Comparison of ENCODE assay signal across 7 cellular contexts in the genomic region with DNA sequence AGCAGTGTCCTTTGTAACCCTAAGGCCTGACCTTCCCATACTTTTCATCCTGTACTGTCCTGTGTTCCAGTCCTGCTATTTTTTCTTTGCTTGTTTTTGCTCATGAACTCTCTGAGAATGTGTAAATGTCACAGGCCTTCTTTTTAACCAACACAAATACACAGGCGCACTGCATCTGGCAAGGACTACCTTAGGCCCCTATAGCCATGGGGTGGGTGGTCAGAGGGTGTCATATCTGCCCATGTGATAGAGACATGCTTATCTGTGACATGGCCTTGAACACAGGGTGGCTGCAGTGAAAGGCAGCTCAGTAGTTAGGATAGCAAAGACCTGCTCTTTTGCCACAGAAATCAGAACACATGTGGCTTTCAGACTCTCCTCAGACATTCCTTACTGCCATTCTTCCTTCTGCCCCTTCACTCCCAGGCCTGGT. TPM values are rescaled to one million over a fixed set of nuclear protein-coding genes. Genes with fewer than 3 reads are reported as not detected.
"Had no signal": no experiment of that assay in that cellular context is flagged by ENCODE, and none has a peak within 500 bp of the region (broad histone marks: within the 10 kb centered on the region; RNA-seq: fewer than 3 reads in every experiment).

No MANE protein-coding gene starts in this region.

- H3K4me3 Mint-ChIP-seq: GM23338, H9, IgD-negative memory B cell had no signal

- H3K4me2 ChIP-seq: GM23338 had no signal

- H3K9me3 Mint-ChIP-seq: GM23338, H9, IgD-negative memory B cell had no signal

- ATAC-seq: GM23338 had no signal

- H3K4me3 ChIP-seq: GM23338 had no signal

- H3K27ac Mint-ChIP-seq: GM23338, H9, IgD-negative memory B cell had no signal

- H3K4me1 Mint-ChIP-seq: IgD-negative memory B cell had no signal

- DNase-seq: H9, HCEC 1CT, KG1 had no signal

RNA-seq across cellular contexts. Expression of gene MBL2, which starts 3.9 kb away (rescaled TPM):
- total RNA-seq: GM23338, H1, H9, HT-29 had no signal
